14 cellular contexts compared by ENCODE assay signal in genomic region chr6:170182093-170182780, GRCh38.
"Had no signal": no experiment of that assay in that cellular context is flagged by ENCODE, and none has a peak within 500 bp of the region (broad histone marks: within the 10 kb centered on the region; RNA-seq: fewer than 3 reads in every experiment).

No MANE protein-coding gene starts in this region.

- H3K4me3 ChIP-seq: cardiac muscle cell, gastroesophageal sphincter, heart right ventricle, pancreas, SK-N-MC, thyroid gland had no signal

- H3K36me3 ChIP-seq: cardiac muscle cell, gastroesophageal sphincter, heart right ventricle, pancreas, thyroid gland had no signal

- H3K36me3 Mint-ChIP-seq: activated CD4-positive, alpha-beta memory T cell treated with anti-CD3 and anti-CD28 coated beads for 36 hours had no signal

- H3K27me3 ChIP-seq: cardiac muscle cell, pancreas, thyroid gland had no signal

- H3K9me3 ChIP-seq: gastroesophageal sphincter, heart right ventricle, pancreas, thyroid gland had no signal

- H3K4me1 ChIP-seq: gastroesophageal sphincter, thyroid gland had no signal

- H3K27ac ChIP-seq: cardiac muscle cell, gastroesophageal sphincter, heart right ventricle, pancreas, SK-N-MC, thyroid gland had no signal

- H3K4me3 Mint-ChIP-seq: activated CD4-positive, alpha-beta memory T cell treated with anti-CD3 and anti-CD28 coated beads for 36 hours; naive B cell had no signal

- DNase-seq: activated CD4-positive, alpha-beta memory T cell treated with anti-CD3 and anti-CD28 coated beads for 36 hours; activated effector memory CD4-positive, alpha-beta T cell treated with Interleukin-2 at 50 U/mL for 16 hours; activated naive CD4-positive, alpha-beta T cell treated with anti-CD3 and anti-CD28 coated beads, Interleukin-2, amount 50 U/mL, for 16 hours; amniotic stem cell; erythroblast; heart right ventricle; left ventricle myocardium superior; naive B cell; pancreas; stimulated activated naive CD4-positive, alpha-beta T cell treated with Interleukin-2 at 50 U/mL for 16 hours; thyroid gland had no signal

- H3K27ac Mint-ChIP-seq: activated CD4-positive, alpha-beta memory T cell treated with anti-CD3 and anti-CD28 coated beads for 36 hours had no signal
